In the genomic region with DNA sequence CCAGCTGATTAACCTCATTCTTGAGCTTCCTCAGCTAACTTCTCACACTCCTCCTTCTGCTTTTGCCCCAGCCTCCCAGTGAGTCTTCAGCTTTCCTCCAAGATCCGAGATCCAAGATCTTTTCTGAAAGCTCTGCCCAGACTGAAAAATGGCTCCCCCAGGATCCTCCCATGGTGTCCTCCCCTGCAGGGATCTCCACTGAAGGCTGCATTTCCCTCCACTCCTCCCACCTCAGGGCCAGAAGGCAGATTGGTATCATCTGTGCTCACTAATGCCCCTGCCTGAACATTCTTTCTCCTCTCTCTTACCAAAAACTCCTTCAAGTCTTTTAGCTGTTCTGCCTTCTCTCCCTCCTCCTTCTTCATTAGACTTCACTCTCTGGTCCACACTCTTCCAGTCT, we compare ENCODE assay signal across 33 cellular contexts. TPM values are rescaled to one million over a fixed set of nuclear protein-coding genes. Genes with fewer than 3 reads are reported as not detected.
"Had no signal": no experiment of that assay in that cellular context is flagged by ENCODE, and none has a peak within 500 bp of the region (broad histone marks: within the 10 kb centered on the region; RNA-seq: fewer than 3 reads in every experiment).

No MANE protein-coding gene starts in this region.

- H3K4me3 Mint-ChIP-seq: activated B cell treated with CpG ODN at 0.5 μM for 24 hours; activated CD4-positive, alpha-beta memory T cell treated with anti-CD3 and anti-CD28 coated beads for 36 hours; activated naive CD4-positive, alpha-beta T cell treated with anti-CD3 and anti-CD28 coated beads for 36 hours; activated T-cell treated with anti-CD3 and anti-CD28 coated beads, Interleukin-2, amount 50 U/mL, for 4 hours; activated T-helper 1 cell treated with anti-CD3 and anti-CD28 coated beads, Interleukin-12 subunit alpha, Interleukin-12 subunit beta, Interleukin-2, Interleukin-4 antibody, amounts not matched to agents 30 ng/mL and 10 ng/mL and 1 ng/mL, durations not matched to agents 14 hours and 24 hours and 36 hours; T-helper 1 cell treated with Interleukin-12 subunit alpha and Interleukin-12 subunit beta and Interleukin-4 antibody, amounts not matched to agents 30 μg/mL and 1 μg/mL, for 36 hours; T-helper 2 cell treated with Interferon-gamma antibody and Interleukin-4, amounts not matched to agents 5 μg/mL and 100 μg/mL, for 36 hours had no signal

- H3K4me3 ChIP-seq: adrenal gland, body of pancreas, breast epithelium, K562, Peyer's patch, SJSA1 had no signal

- H3K36me3 Mint-ChIP-seq: activated CD4-positive, alpha-beta memory T cell treated with anti-CD3 and anti-CD28 coated beads for 36 hours; activated naive CD4-positive, alpha-beta T cell treated with anti-CD3 and anti-CD28 coated beads, Interleukin-2, amount 50 U/mL, for 72 hours had no signal

- H3K9me2 ChIP-seq: SK-N-SH had no signal

- DNase-seq: activated B cell treated with CpG ODN at 0.5 μM for 24 hours; activated CD4-positive, alpha-beta memory T cell treated with anti-CD3 and anti-CD28 coated beads for 36 hours; activated CD4-positive, alpha-beta T cell treated with anti-CD3 and anti-CD28 coated beads for 4 hours; activated CD4-positive, alpha-beta T cell treated with anti-CD3 and anti-CD28 coated beads, Interleukin-2, amount 50 U/mL, for 1 hour; activated CD4-positive, CD25-positive, alpha-beta regulatory T cell treated with anti-CD3 and anti-CD28 coated beads, Interleukin-2, amount 50 U/mL, for 72 hours; activated CD8-positive, alpha-beta memory T cell treated with anti-CD3 and anti-CD28 coated beads, Interleukin-2, amount 50 U/mL, for 4 hours; activated gamma-delta T cell treated with Interleukin-2 at 50 U/mL for 16 hours; activated naive CD4-positive, alpha-beta T cell treated with anti-CD3 and anti-CD28 coated beads for 36 hours; activated T-cell treated with anti-CD3 and anti-CD28 coated beads for 4 hours; activated T-cell treated with anti-CD3 and anti-CD28 coated beads, Interleukin-2, amount 50 U/mL, for 4 hours; adrenal gland; body of pancreas; NCI-H1105; NCI-H1417 treated with DMSO at 0.1 percent for 48 hours; NCI-H187 treated with DMSO at 0.1 percent for 48 hours; NCI-H2081 treated with DMSO at 0.1 percent for 48 hours; NCI-H226; NCI-H446 treated with DMSO at 0.1 percent for 48 hours; NCI-H524; Peyer's patch; RPMI8226; SHP77 treated with DMSO at 0.1 percent for 48 hours; SK-N-SH had no signal

- H3K9ac ChIP-seq: SK-N-SH had no signal

- ATAC-seq: activated naive CD4-positive, alpha-beta T cell treated with anti-CD3 and anti-CD28 coated beads, Interleukin-2, amount 50 U/mL, for 72 hours; activated T-cell treated with anti-CD3 and anti-CD28 coated beads, Interleukin-2, amount 50 U/mL, for 4 hours; body of pancreas; K562 had no signal

- H3K4me2 ChIP-seq: SK-N-SH had no signal

- H3K27ac ChIP-seq: adrenal gland, body of pancreas, breast epithelium, Peyer's patch, SJSA1, VCaP had no signal

- H3K4me1 Mint-ChIP-seq: activated B cell treated with CpG ODN at 0.5 μM for 24 hours had no signal

- H3K9me3 Mint-ChIP-seq: activated B cell treated with CpG ODN at 0.5 μM for 24 hours; activated CD4-positive, alpha-beta memory T cell treated with anti-CD3 and anti-CD28 coated beads for 36 hours; activated naive CD4-positive, alpha-beta T cell treated with anti-CD3 and anti-CD28 coated beads for 36 hours; activated naive CD4-positive, alpha-beta T cell treated with anti-CD3 and anti-CD28 coated beads, Interleukin-2, amount 50 U/mL, for 72 hours; activated T-cell treated with anti-CD3 and anti-CD28 coated beads, Interleukin-2, amount 50 U/mL, for 4 hours; activated T-helper 1 cell treated with anti-CD3 and anti-CD28 coated beads, Interleukin-12 subunit alpha, Interleukin-12 subunit beta, Interleukin-2, Interleukin-4 antibody, amounts not matched to agents 30 ng/mL and 10 ng/mL and 1 ng/mL, durations not matched to agents 14 hours and 24 hours and 36 hours; T-helper 1 cell treated with Interleukin-12 subunit alpha and Interleukin-12 subunit beta and Interleukin-4 antibody, amounts not matched to agents 30 μg/mL and 1 μg/mL, for 36 hours; T-helper 2 cell treated with Interferon-gamma antibody and Interleukin-4, amounts not matched to agents 5 μg/mL and 100 μg/mL, for 36 hours had no signal

- H3K9me3 ChIP-seq: adrenal gland, body of pancreas, breast epithelium, Peyer's patch, SJSA1, SK-N-SH had no signal

- H3K4me1 ChIP-seq: adrenal gland, body of pancreas, breast epithelium, Peyer's patch, SJSA1 had no signal

- H3K27ac Mint-ChIP-seq: activated B cell treated with CpG ODN at 0.5 μM for 24 hours; activated CD4-positive, alpha-beta memory T cell treated with anti-CD3 and anti-CD28 coated beads for 36 hours; activated naive CD4-positive, alpha-beta T cell treated with anti-CD3 and anti-CD28 coated beads for 36 hours; activated naive CD4-positive, alpha-beta T cell treated with anti-CD3 and anti-CD28 coated beads, Interleukin-2, amount 50 U/mL, for 72 hours; activated T-helper 1 cell treated with anti-CD3 and anti-CD28 coated beads, Interleukin-12 subunit alpha, Interleukin-12 subunit beta, Interleukin-2, Interleukin-4 antibody, amounts not matched to agents 30 ng/mL and 10 ng/mL and 1 ng/mL, durations not matched to agents 14 hours and 24 hours and 36 hours; T-helper 1 cell treated with Interleukin-12 subunit alpha and Interleukin-12 subunit beta and Interleukin-4 antibody, amounts not matched to agents 30 μg/mL and 1 μg/mL, for 36 hours; T-helper 2 cell treated with Interferon-gamma antibody and Interleukin-4, amounts not matched to agents 5 μg/mL and 100 μg/mL, for 36 hours had no signal

- H3K36me3 ChIP-seq: adrenal gland, breast epithelium, Peyer's patch, SJSA1 had no signal

RNA-seq across cellular contexts. Expression of gene FOXI3, which starts 6.1 kb away (rescaled TPM):
- total RNA-seq: activated B cell treated with CpG ODN at 0.5 μM for 24 hours; activated CD4-positive, alpha-beta memory T cell treated with anti-CD3 and anti-CD28 coated beads for 36 hours; activated naive CD4-positive, alpha-beta T cell treated with anti-CD3 and anti-CD28 coated beads for 36 hours; activated naive CD4-positive, alpha-beta T cell treated with anti-CD3 and anti-CD28 coated beads, Interleukin-2, amount 50 U/mL, for 72 hours; activated T-cell treated with anti-CD3 and anti-CD28 coated beads, Interleukin-2, amount 50 U/mL, for 4 hours; activated T-helper 1 cell treated with anti-CD3 and anti-CD28 coated beads, Interleukin-12 subunit alpha, Interleukin-12 subunit beta, Interleukin-2, Interleukin-4 antibody, amounts not matched to agents 30 ng/mL and 10 ng/mL and 1 ng/mL, durations not matched to agents 14 hours and 24 hours and 36 hours; adrenal gland; body of pancreas; breast epithelium; cardiac septum; K562; MCF 10A; Peyer's patch; SJSA1 had no signal
- polyA plus RNA-seq: adrenal gland, K562, SK-N-SH had no signal
